In the genomic region with DNA sequence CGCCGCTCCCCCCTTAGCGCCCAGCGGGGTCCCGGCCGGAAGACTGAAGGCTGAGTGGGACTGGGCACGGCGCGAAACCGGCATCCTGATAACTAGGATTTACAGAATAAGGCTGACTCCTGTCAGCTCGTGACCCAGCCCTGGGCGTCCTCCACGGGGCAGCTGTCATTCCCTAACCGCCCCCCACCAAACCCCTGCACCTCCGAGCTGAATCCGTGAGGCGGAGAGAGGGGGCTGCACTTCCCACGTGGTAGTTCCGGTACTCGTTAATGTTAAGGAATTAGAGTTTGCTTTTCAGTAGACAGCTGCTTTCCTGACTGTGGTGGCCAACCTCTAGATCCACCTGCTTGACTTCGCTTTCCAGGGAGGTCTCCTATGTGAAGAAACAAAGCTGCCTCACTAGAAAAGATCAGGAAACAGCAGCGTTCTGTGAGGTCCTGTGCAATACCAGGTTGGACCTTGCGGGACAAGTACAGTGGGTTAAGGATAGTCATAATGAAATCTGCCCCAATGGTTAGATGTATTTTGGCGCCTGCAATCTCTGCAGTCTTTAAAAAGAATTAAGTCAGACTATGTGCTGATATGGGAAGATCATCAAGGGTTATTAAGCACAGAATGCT, we compare ENCODE assay signal across 1 cellular context.
TF ChIP-seq lines count a peak whose summit lies in the region.

No MANE protein-coding gene starts in this region.

TF ChIP-seq in HepG2, 621 proteins besides CTCF, POLR2A, EP300 and RAD21 (continued from another document and continues in another):
- TF ChIP-seq, protein P1, sequence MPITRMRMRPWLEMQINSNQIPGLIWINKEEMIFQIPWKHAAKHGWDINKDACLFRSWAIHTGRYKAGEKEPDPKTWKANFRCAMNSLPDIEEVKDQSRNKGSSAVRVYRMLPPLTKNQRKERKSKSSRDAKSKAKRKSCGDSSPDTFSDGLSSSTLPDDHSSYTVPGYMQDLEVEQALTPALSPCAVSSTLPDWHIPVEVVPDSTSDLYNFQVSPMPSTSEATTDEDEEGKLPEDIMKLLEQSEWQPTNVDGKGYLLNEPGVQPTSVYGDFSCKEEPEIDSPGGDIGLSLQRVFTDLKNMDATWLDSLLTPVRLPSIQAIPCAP (CRISPR knock-in tag; IDR thresholded peaks at IDR 0.05; ENCODE audit: low read depth): no peak
- TF ChIP-seq, protein P2, sequence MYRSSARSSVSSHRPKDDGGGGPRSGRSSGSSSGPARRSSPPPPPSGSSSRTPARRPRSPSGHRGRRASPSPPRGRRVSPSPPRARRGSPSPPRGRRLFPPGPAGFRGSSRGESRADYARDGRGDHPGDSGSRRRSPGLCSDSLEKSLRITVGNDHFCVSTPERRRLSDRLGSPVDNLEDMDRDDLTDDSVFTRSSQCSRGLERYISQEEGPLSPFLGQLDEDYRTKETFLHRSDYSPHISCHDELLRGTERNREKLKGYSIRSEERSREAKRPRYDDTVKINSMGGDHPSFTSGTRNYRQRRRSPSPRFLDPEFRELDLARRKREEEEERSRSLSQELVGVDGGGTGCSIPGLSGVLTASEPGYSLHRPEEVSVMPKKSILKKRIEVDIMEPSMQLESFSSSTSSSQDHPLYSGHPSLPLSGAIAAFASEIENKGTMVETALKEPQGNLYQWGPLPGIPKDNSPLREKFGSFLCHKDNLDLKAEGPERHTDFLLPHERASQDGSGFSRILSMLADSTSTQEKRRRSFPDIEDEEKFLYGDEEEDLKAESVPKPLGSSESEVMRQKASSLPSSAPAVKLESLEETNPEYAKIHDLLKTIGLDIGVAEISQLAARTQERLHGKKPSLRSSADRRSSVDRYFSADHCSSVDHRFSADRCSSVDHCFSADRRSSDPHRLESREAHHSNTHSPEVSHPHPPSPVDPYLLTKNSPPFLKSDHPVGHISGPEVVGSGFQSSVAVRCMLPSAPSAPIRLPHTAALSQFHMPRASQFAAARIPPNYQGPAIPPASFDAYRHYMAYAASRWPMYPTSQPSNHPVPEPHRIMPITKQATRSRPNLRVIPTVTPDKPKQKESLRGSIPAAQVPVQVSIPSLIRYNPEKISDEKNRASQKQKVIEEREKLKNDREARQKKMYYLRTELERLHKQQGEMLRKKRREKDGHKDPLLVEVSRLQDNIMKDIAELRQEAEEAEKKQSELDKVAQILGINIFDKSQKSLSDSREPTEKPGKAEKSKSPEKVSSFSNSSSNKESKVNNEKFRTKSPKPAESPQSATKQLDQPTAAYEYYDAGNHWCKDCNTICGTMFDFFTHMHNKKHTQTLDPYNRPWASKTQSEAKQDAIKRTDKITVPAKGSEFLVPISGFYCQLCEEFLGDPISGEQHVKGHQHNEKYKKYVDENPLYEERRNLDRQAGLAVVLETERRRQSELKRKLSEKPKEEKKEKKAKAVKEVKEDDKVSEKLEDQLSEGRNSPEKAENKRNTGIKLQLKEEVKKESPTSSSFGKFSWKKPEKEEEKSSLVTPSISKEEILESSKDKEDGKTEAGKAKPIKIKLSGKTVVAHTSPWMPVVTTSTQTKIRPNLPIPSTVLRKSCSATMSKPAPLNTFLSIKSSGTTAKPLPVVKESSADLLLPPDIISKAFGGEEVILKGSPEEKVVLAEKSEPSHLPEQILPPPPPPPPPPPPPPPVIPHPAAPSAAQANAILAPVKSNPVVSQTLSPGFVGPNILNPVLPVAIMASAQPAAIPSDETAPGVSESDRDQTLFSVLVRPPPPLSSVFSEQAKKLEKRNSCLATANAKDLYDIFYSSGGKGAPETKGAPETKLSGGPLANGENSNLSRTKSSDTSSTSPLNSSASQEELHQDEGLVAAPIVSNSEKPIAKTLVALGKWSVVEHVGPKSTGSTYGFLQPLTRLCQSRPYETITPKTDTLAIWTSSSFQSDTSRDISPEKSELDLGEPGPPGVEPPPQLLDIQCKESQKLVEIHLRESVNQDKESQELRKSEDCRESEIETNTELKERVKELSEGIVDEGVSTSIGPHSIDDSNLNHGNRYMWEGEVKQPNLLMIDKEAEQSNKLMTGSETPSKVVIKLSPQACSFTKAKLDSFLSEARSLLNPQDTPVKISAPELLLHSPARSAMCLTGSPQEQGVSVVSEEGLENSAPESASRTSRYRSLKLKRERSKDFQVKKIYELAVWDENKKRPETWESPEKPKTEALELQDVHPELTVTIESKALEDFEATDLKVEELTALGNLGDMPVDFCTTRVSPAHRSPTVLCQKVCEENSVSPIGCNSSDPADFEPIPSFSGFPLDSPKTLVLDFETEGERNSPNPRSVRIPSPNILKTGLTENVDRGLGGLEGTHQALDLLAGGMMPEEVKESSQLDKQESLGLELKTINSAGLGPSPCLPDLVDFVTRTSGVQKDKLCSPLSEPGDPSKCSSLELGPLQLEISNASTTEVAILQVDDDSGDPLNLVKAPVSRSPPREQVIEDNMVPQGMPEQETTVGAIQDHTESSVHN (CRISPR knock-in tag; IDR thresholded peaks at IDR 0.05): no peak; the same call in 1 of the 2 replicates
- TF ChIP-seq SPEN (CRISPR knock-in tag; IDR thresholded peaks at IDR 0.05; ENCODE audit: low read depth): no peak
- no peak for TF ChIP-seq TSC22D2 (CRISPR knock-in tag; IDR thresholded peaks at IDR 0.05; ENCODE audit: borderline replicate concordance)
- no peak for TF ChIP-seq HNF4G (IDR thresholded peaks at IDR 0.05; ENCODE audit: borderline replicate concordance, low read depth, low read length)
- no peak for TF ChIP-seq HNF4G (CRISPR knock-in tag; IDR thresholded peaks at IDR 0.05; ENCODE audit: borderline replicate concordance, low read depth)
- TF ChIP-seq, protein P3, sequence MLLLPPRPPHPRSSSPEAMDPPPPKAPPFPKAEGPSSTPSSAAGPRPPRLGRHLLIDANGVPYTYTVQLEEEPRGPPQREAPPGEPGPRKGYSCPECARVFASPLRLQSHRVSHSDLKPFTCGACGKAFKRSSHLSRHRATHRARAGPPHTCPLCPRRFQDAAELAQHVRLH (CRISPR knock-in tag; IDR thresholded peaks at IDR 0.05; ENCODE audit: borderline replicate concordance, low read depth): no peak
- TF ChIP-seq ZNF276 (CRISPR knock-in tag; IDR thresholded peaks at IDR 0.05; ENCODE audit: low read depth): no peak
- TF ChIP-seq ZSCAN12 (CRISPR knock-in tag; IDR thresholded peaks at IDR 0.05): no peak
- TF ChIP-seq GLI4 (CRISPR knock-in tag; IDR thresholded peaks at IDR 0.05; ENCODE audit: borderline replicate concordance): no peak
- TF ChIP-seq, protein P4, sequence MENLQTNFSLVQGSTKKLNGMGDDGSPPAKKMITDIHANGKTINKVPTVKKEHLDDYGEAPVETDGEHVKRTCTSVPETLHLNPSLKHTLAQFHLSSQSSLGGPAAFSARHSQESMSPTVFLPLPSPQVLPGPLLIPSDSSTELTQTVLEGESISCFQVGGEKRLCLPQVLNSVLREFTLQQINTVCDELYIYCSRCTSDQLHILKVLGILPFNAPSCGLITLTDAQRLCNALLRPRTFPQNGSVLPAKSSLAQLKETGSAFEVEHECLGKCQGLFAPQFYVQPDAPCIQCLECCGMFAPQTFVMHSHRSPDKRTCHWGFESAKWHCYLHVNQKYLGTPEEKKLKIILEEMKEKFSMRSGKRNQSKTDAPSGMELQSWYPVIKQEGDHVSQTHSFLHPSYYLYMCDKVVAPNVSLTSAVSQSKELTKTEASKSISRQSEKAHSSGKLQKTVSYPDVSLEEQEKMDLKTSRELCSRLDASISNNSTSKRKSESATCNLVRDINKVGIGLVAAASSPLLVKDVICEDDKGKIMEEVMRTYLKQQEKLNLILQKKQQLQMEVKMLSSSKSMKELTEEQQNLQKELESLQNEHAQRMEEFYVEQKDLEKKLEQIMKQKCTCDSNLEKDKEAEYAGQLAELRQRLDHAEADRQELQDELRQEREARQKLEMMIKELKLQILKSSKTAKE (CRISPR knock-in tag; IDR thresholded peaks at IDR 0.05; ENCODE audit: borderline replicate concordance): peak; percentile 42
- no peak for TF ChIP-seq REPIN1 (CRISPR knock-in tag; IDR thresholded peaks at IDR 0.05; ENCODE audit: borderline replicate concordance, low read depth)
- TF ChIP-seq HNRNPUL1 (IDR thresholded peaks at IDR 0.05; ENCODE audit: low read depth, low read length): no peak
- no peak for TF ChIP-seq ZNF34 (CRISPR knock-in tag; IDR thresholded peaks at IDR 0.05; ENCODE audit: borderline replicate concordance)
- TF ChIP-seq ZNF7 (CRISPR knock-in tag; IDR thresholded peaks at IDR 0.05): no peak
- no peak for TF ChIP-seq GPN1 (CRISPR knock-in tag; IDR thresholded peaks at IDR 0.05; ENCODE audit: borderline replicate concordance)
- peak; percentile 47; the same call in 1 of the 2 replicates for TF ChIP-seq NFKB2 (CRISPR knock-in tag; IDR thresholded peaks at IDR 0.05; ENCODE audit: borderline replicate concordance)
- TF ChIP-seq, protein P5, sequence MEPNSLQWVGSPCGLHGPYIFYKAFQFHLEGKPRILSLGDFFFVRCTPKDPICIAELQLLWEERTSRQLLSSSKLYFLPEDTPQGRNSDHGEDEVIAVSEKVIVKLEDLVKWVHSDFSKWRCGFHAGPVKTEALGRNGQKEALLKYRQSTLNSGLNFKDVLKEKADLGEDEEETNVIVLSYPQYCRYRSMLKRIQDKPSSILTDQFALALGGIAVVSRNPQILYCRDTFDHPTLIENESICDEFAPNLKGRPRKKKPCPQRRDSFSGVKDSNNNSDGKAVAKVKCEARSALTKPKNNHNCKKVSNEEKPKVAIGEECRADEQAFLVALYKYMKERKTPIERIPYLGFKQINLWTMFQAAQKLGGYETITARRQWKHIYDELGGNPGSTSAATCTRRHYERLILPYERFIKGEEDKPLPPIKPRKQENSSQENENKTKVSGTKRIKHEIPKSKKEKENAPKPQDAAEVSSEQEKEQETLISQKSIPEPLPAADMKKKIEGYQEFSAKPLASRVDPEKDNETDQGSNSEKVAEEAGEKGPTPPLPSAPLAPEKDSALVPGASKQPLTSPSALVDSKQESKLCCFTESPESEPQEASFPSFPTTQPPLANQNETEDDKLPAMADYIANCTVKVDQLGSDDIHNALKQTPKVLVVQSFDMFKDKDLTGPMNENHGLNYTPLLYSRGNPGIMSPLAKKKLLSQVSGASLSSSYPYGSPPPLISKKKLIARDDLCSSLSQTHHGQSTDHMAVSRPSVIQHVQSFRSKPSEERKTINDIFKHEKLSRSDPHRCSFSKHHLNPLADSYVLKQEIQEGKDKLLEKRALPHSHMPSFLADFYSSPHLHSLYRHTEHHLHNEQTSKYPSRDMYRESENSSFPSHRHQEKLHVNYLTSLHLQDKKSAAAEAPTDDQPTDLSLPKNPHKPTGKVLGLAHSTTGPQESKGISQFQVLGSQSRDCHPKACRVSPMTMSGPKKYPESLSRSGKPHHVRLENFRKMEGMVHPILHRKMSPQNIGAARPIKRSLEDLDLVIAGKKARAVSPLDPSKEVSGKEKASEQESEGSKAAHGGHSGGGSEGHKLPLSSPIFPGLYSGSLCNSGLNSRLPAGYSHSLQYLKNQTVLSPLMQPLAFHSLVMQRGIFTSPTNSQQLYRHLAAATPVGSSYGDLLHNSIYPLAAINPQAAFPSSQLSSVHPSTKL (CRISPR knock-in tag; IDR thresholded peaks at IDR 0.05): no peak
- TF ChIP-seq RXRB (CRISPR knock-in tag; IDR thresholded peaks at IDR 0.05; ENCODE audit: borderline replicate concordance): no peak
- TF ChIP-seq FOXK1 (CRISPR knock-in tag; IDR thresholded peaks at IDR 0.05; ENCODE audit: borderline replicate concordance, low read depth): no peak
- no peak for TF ChIP-seq SRSF4 (IDR thresholded peaks at IDR 0.05; ENCODE audit: low read depth, low read length, poor library complexity, severe bottlenecking)
- no peak for TF ChIP-seq ZNF609 (CRISPR knock-in tag; IDR thresholded peaks at IDR 0.05; ENCODE audit: borderline replicate concordance)
- TF ChIP-seq ZNF629 (CRISPR knock-in tag; conservative IDR thresholded peaks at IDR 0.05): no peak
- TF ChIP-seq, protein P6, sequence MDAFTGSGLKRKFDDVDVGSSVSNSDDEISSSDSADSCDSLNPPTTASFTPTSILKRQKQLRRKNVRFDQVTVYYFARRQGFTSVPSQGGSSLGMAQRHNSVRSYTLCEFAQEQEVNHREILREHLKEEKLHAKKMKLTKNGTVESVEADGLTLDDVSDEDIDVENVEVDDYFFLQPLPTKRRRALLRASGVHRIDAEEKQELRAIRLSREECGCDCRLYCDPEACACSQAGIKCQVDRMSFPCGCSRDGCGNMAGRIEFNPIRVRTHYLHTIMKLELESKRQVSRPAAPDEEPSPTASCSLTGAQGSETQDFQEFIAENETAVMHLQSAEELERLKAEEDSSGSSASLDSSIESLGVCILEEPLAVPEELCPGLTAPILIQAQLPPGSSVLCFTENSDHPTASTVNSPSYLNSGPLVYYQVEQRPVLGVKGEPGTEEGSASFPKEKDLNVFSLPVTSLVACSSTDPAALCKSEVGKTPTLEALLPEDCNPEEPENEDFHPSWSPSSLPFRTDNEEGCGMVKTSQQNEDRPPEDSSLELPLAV (CRISPR knock-in tag; conservative IDR thresholded peaks at IDR 0.05; ENCODE audit: low read depth): no peak
